22 cellular contexts compared by ENCODE assay signal in genomic region chr9:138067594-138068367, GRCh38.
DNase-seq lines count a peak whose midpoint lies in the region; ATAC-seq and TF ChIP-seq lines count a peak whose summit lies in the region.
"Had no signal": no experiment of that assay in that cellular context is flagged by ENCODE, and none has a peak within 500 bp of the region (broad histone marks: within the 10 kb centered on the region; RNA-seq: fewer than 3 reads in every experiment).

No MANE protein-coding gene starts in this region.

- H4K91ac ChIP-seq in H9 (ENCODE audit: insufficient read length, low read depth, low read length), result no peak overlapping the region

- H3K4me1 ChIP-seq in H9 (ENCODE audit: insufficient read depth, low read length), result peaks cover 3% of the 10 kb centered on the region; the same call in 1 of the 2 replicates
- H3K4me1 ChIP-seq in sigmoid colon, result no peaks in the 10 kb centered on the region
- H3K4me1 ChIP-seq: BLaER1 had no signal

- no CpG with 5 or more reads among the region's 17 CpGs for WGBS in H9 (ENCODE audit: extremely low coverage, insufficient read length, low lambda C conversion rate)
- 88% methylated on average over 17 of the region's 17 CpGs for WGBS in sigmoid colon, 2 donors

- H3K27me3 Mint-ChIP-seq in activated T-cell treated with anti-CD3 and anti-CD28 coated beads, Interleukin-2, amount 50 U/mL, for 24 hours, result peaks cover 10% of the 10 kb centered on the region
- no peaks in the 10 kb centered on the region for H3K27me3 Mint-ChIP-seq in H9 (ENCODE audit: low read depth)
- H3K27me3 Mint-ChIP-seq in glutamatergic neuron (ENCODE audit: unreplicated experiment), result peaks cover 11% of the 10 kb centered on the region
- no peaks in the 10 kb centered on the region for H3K27me3 Mint-ChIP-seq in activated CD4-positive, alpha-beta T cell treated with anti-CD3 and anti-CD28 coated beads, Interleukin-2, amount 10 ng/mL, durations not matched to agents 7 days and 5 days

- CTCF ChIA-PET in activated CD4-positive, alpha-beta T cell treated with anti-CD3 and anti-CD28 coated beads, Interleukin-2, amount 10 ng/mL, durations not matched to agents 7 days and 5 days (lab: Charles Lee), result no interaction called here

- no peaks in the 10 kb centered on the region for H3K79me2 ChIP-seq in H9 (ENCODE audit: insufficient read depth, low read length)

- intact Hi-C loops in sigmoid colon (cut with DNase I), result no loop called here

- no peaks in the 10 kb centered on the region for H4K20me1 ChIP-seq in H9 (ENCODE audit: control insufficient read depth, insufficient read depth, insufficient read length)
- H4K20me1 ChIP-seq: BLaER1 had no signal

- H3K4me3 ChIP-seq in sigmoid colon, result no peak overlapping the region
- H3K4me3 ChIP-seq: BLaER1, GM12878, PC-9 had no signal

- no peak overlapping the region for H3K4ac ChIP-seq in H9 (ENCODE audit: low read depth, low read length)

- H4K5ac ChIP-seq in H9 (ENCODE audit: insufficient read length, low read depth, low read length), result no peak overlapping the region

- no peak for TF ChIP-seq POLR2A in sigmoid colon (IDR thresholded peaks at IDR 0.05)

- TF ChIP-seq EP300 in sigmoid colon (IDR thresholded peaks at IDR 0.05), result no peak

- peaks cover 3% of the 10 kb centered on the region for H3K23me2 ChIP-seq in H9 (ENCODE audit: insufficient read length, low read depth, low read length, poor library complexity, severe bottlenecking)

- H3K27ac Mint-ChIP-seq in activated T-cell treated with anti-CD3 and anti-CD28 coated beads, Interleukin-2, amount 50 U/mL, for 24 hours, result no peak overlapping the region
- H3K27ac Mint-ChIP-seq in H9 (peak overlapping the region in 1 of 3 experiments; percentile 78; a peak in 1 of 7 replicates), glutamatergic neuron (ENCODE audit: unreplicated experiment) (no peak overlapping the region)
- H3K27ac Mint-ChIP-seq in activated CD4-positive, alpha-beta T cell treated with anti-CD3 and anti-CD28 coated beads, Interleukin-2, amount 10 ng/mL, durations not matched to agents 7 days and 5 days, result no peak overlapping the region
- H3K27ac Mint-ChIP-seq: CD8-positive, alpha-beta T cell; HFFc6 had no signal

- H2BK15ac ChIP-seq in H9 (ENCODE audit: low read depth, low read length), result no peak overlapping the region

- no peak overlapping the region for H4K8ac ChIP-seq in H9 (replicated peaks; ENCODE audit: insufficient read length, low read depth, low read length)

- peak; percentile 11 for DNase-seq in activated T-cell treated with anti-CD3 and anti-CD28 coated beads, Interleukin-2, amount 50 U/mL, for 24 hours
- no peak for DNase-seq in activated T-cell treated with anti-CD3 and anti-CD28 coated beads, Interleukin-2, amount 50 U/mL, for 1 hour
- peak; percentile 17 for DNase-seq in H9
- peak; percentile 3 for DNase-seq in glutamatergic neuron
- DNase-seq in sigmoid colon, result peak; percentile 50
- no peak for DNase-seq in activated CD4-positive, alpha-beta T cell treated with anti-CD3 and anti-CD28 coated beads, Interleukin-2, amount 10 ng/mL, durations not matched to agents 7 days and 5 days
- DNase-seq in GM19238 (ENCODE audit: insufficient read length, low spot score), result no peak
- DNase-seq: CD8-positive, alpha-beta T cell; DMS79 treated with DMSO at 0.1 percent for 48 hours; GDM1; HFFc6; Karpas-422; MM.1S; NCI-H1105; NCI-H1694 treated with DMSO at 0.1 percent for 48 hours; NCI-H2107; NCI-H2227 treated with DMSO at 0.1 percent for 48 hours; NCI-H524; PC-9 had no signal

- H2BK5ac ChIP-seq in H9 (ENCODE audit: insufficient read length, low read length), result no peak overlapping the region

- no peaks in the 10 kb centered on the region for H3K36me3 ChIP-seq in sigmoid colon
- H3K36me3 ChIP-seq: BLaER1 had no signal

- H3K27me3 ChIP-seq in H9 (ENCODE audit: insufficient read depth, low read length), result no peaks in the 10 kb centered on the region
- peaks cover 0 to 21% (median 0%) of the 10 kb centered on the region in 3 donors for H3K27me3 ChIP-seq in sigmoid colon
- H3K27me3 ChIP-seq: BLaER1 had no signal

- no peak overlapping the region for H2AK5ac ChIP-seq in H9 (ENCODE audit: insufficient read length, low read length)

- H3K4me1 Mint-ChIP-seq in activated T-cell treated with anti-CD3 and anti-CD28 coated beads, Interleukin-2, amount 50 U/mL, for 24 hours (ENCODE audit: low read depth), result peaks cover 1% of the 10 kb centered on the region
- H3K4me1 Mint-ChIP-seq in H9, result peaks cover 39% of the 10 kb centered on the region in 2 experiments
- H3K4me1 Mint-ChIP-seq in glutamatergic neuron (ENCODE audit: low read depth, unreplicated experiment), result peaks cover 3% of the 10 kb centered on the region
- H3K4me1 Mint-ChIP-seq in activated CD4-positive, alpha-beta T cell treated with anti-CD3 and anti-CD28 coated beads, Interleukin-2, amount 10 ng/mL, durations not matched to agents 7 days and 5 days, result no peaks in the 10 kb centered on the region

- H3K18ac ChIP-seq in H9 (ENCODE audit: insufficient read length, low read depth, low read length), result no peak overlapping the region

- H3K56ac ChIP-seq in H9 (ENCODE audit: insufficient read length, low read depth, low read length), result no peak overlapping the region

- H3K79me1 ChIP-seq in H9 (ENCODE audit: insufficient read depth, low read depth, low read length, poor library complexity, severe bottlenecking), result no peaks in the 10 kb centered on the region

- no peak for TF ChIP-seq CTCF in H9 (conservative IDR thresholded peaks at IDR 0.05)
- no peak for TF ChIP-seq CTCF in glutamatergic neuron (IDR thresholded peaks at IDR 0.05; ENCODE audit: partially characterized antibody, unreplicated experiment)
- no peak for TF ChIP-seq CTCF in sigmoid colon (IDR thresholded peaks at IDR 0.05)

- no peak overlapping the region for H3K23ac ChIP-seq in H9 (ENCODE audit: insufficient read length, low read depth, low read length)

- ATAC-seq in HG03175 (IDR thresholded peaks at IDR 0.05; ENCODE audit: unreplicated experiment), result no peak
- ATAC-seq: CD8-positive, alpha-beta T cell; GM12878 had no signal

- no peak overlapping the region for H3T11ph ChIP-seq in H9 (ENCODE audit: low read length)

- H3K4me2 ChIP-seq in H9 (ENCODE audit: insufficient read depth, insufficient read length, low read length), result no peak overlapping the region
- H3K4me2 ChIP-seq: BLaER1, PC-9 had no signal

- no peak overlapping the region for H3K9ac ChIP-seq in H9 (ENCODE audit: extremely low read depth, insufficient read length, low read length)
- H3K9ac ChIP-seq: BLaER1 had no signal

- H3K27ac ChIP-seq in H9 (ENCODE audit: insufficient read length, low read depth, low read length) (no peak overlapping the region), sigmoid colon (no peak overlapping the region)
- H3K27ac ChIP-seq: BLaER1, PC-9 had no signal

- no peak overlapping the region for H3K4me3 Mint-ChIP-seq in activated T-cell treated with anti-CD3 and anti-CD28 coated beads, Interleukin-2, amount 50 U/mL, for 24 hours
- H3K4me3 Mint-ChIP-seq in H9 (no peak overlapping the region), glutamatergic neuron (ENCODE audit: unreplicated experiment) (no peak overlapping the region)
- no peak overlapping the region for H3K4me3 Mint-ChIP-seq in activated CD4-positive, alpha-beta T cell treated with anti-CD3 and anti-CD28 coated beads, Interleukin-2, amount 10 ng/mL, durations not matched to agents 7 days and 5 days
- H3K4me3 Mint-ChIP-seq: CD8-positive, alpha-beta T cell; HFFc6 had no signal

- H3K9me3 ChIP-seq in H9 (ENCODE audit: control insufficient read depth, low read depth, low read length) (peaks cover 4% of the 10 kb centered on the region), sigmoid colon (no peaks in the 10 kb centered on the region)
- H3K9me3 ChIP-seq: BLaER1 had no signal

- no peak overlapping the region for H2BK120ac ChIP-seq in H9 (ENCODE audit: low read depth, low read length, poor library complexity, severe bottlenecking)

- no peak overlapping the region for H2BK12ac ChIP-seq in H9 (ENCODE audit: insufficient read length, low read depth, low read length)

- H2BK20ac ChIP-seq in H9 (ENCODE audit: low read depth, low read length, poor library complexity, severe bottlenecking), result no peak overlapping the region

- H3K14ac ChIP-seq in H9 (ENCODE audit: insufficient read depth, low read length), result no peak overlapping the region

- no peaks in the 10 kb centered on the region for H3K9me3 Mint-ChIP-seq in activated T-cell treated with anti-CD3 and anti-CD28 coated beads, Interleukin-2, amount 50 U/mL, for 24 hours
- H3K9me3 Mint-ChIP-seq in H9 (no peaks in the 10 kb centered on the region), glutamatergic neuron (ENCODE audit: unreplicated experiment) (peaks cover 22% of the 10 kb centered on the region)
- no peaks in the 10 kb centered on the region for H3K9me3 Mint-ChIP-seq in activated CD4-positive, alpha-beta T cell treated with anti-CD3 and anti-CD28 coated beads, Interleukin-2, amount 10 ng/mL, durations not matched to agents 7 days and 5 days
- H3K9me3 Mint-ChIP-seq: CD8-positive, alpha-beta T cell had no signal

- no peak overlapping the region for H2AFZ ChIP-seq in H9 (ENCODE audit: low read length)
- H2AFZ ChIP-seq: PC-9 had no signal

- POLR2A ChIA-PET in activated CD4-positive, alpha-beta T cell treated with anti-CD3 and anti-CD28 coated beads, Interleukin-2, amount 10 ng/mL, durations not matched to agents 7 days and 5 days (lab: Charles Lee), result no interaction called here

- H3K36me3 Mint-ChIP-seq in activated T-cell treated with anti-CD3 and anti-CD28 coated beads, Interleukin-2, amount 50 U/mL, for 24 hours (ENCODE audit: low read depth), result no peaks in the 10 kb centered on the region
- peaks cover 2 to 9% (median 6%) of the 10 kb centered on the region in 3 experiments for H3K36me3 Mint-ChIP-seq in H9 (ENCODE audit: insufficient read depth in 1 of 3, low read depth in 3 of 3)
- peaks cover 24% of the 10 kb centered on the region for H3K36me3 Mint-ChIP-seq in glutamatergic neuron (ENCODE audit: unreplicated experiment)
- H3K36me3 Mint-ChIP-seq in activated CD4-positive, alpha-beta T cell treated with anti-CD3 and anti-CD28 coated beads, Interleukin-2, amount 10 ng/mL, durations not matched to agents 7 days and 5 days (ENCODE audit: low read depth), result no peaks in the 10 kb centered on the region
- H3K36me3 Mint-ChIP-seq: CD8-positive, alpha-beta T cell had no signal

Comparison
In these comparisons a context has a peak if more than half of its experiments do, and no peak if none do; other contexts are left out.
1. DNase-seq: peak in activated T-cell treated with anti-CD3 and anti-CD28 coated beads, Interleukin-2, amount 50 U/mL, for 24 hours (single experiment), H9 (single experiment), glutamatergic neuron (single experiment) and sigmoid colon (single experiment); none in activated T-cell treated with anti-CD3 and anti-CD28 coated beads, Interleukin-2, amount 50 U/mL, for 1 hour (single experiment), activated CD4-positive, alpha-beta T cell treated with anti-CD3 and anti-CD28 coated beads, Interleukin-2, amount 10 ng/mL, durations not matched to agents 7 days and 5 days (single experiment) and GM19238 (single experiment).